ENCODE assay signal across 1 cellular context in genomic region chr18:48762836-48763713, GRCh38.
TF ChIP-seq lines count a peak whose summit lies in the region.

No MANE protein-coding gene starts in this region.

TF ChIP-seq in GM23338, 12 proteins besides CTCF, POLR2A, EP300 and RAD21 (continued from another document):
- TF ChIP-seq ZNF462 (CRISPR knock-in tag; IDR thresholded peaks at IDR 0.05) (no peak), ZNF114 (CRISPR knock-in tag; IDR thresholded peaks at IDR 0.05) (no peak), ETS1 (IDR thresholded peaks at IDR 0.05) (no peak), ZNF331 (CRISPR knock-in tag; IDR thresholded peaks at IDR 0.05; ENCODE audit: low read depth) (no peak), EZH2 (IDR thresholded peaks at IDR 0.05; ENCODE audit: low read depth, unreplicated experiment) (no peak), NANOG (IDR thresholded peaks at IDR 0.05; ENCODE audit: borderline replicate concordance) (no peak), REST (IDR thresholded peaks at IDR 0.05; ENCODE audit: unreplicated experiment) (no peak), EZH2phosphoT487 (IDR thresholded peaks at IDR 0.05; ENCODE audit: unreplicated experiment) (no peak), JUNB (IDR thresholded peaks at IDR 0.05; ENCODE audit: unreplicated experiment) (no peak), STAT1 (IDR thresholded peaks at IDR 0.05; ENCODE audit: unreplicated experiment) (no peak), CREB1 (CRISPR knock-in tag; IDR thresholded peaks at IDR 0.05; ENCODE audit: low read depth) (no peak)
